8 cellular contexts compared by ENCODE assay signal in the genomic region with DNA sequence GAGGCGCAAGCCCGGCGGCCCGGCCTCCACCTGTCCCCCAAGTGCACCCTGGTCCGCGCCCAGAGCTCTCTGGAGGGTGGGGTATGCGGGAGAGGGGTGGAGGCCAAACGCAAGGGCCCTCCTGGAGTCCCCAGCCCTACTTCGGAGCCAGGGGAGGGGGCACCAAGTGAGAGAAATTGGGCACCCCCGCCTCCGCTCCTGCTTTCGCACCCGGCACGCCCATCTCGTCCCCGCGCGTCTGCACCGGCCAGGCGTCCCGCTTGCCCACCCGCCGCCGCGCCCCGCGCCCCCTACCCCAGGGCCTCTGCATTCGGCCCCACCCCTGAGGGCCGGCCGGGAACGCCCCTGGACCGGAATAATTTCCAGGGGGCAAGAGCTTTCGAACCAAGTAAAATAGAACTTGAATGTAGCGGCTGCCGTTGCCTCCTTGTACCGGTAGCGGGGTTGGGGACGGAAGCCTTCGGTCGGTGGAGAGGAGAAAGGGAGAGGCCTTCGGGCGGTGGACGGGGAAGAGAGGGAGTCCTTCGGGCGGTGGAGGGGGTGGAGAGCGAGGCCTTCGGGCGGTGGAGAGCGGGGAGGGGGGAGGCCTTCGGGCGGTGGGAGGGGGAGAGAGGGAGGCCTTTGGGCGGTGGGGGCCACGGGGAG. TPM values are rescaled to one million over a fixed set of nuclear protein-coding genes. Genes with fewer than 3 reads are reported as not detected.
DNase-seq lines count a peak whose midpoint lies in the region; ATAC-seq and TF ChIP-seq lines count a peak whose summit lies in the region.

No MANE protein-coding gene starts in this region.

- peak overlapping the region; percentile 86 for H3K4me2 ChIP-seq in GM23248 (ENCODE audit: unreplicated experiment)

- CTCF ChIA-PET in CD4-positive, alpha-beta T cell (lab: Charles Lee) = no interaction called here

- peak overlapping the region; percentile 97 for H3K4me3 Mint-ChIP-seq in CD4-positive, alpha-beta T cell

- peak in 1 of 10 experiments; percentile 14 for DNase-seq in CD4-positive, alpha-beta T cell
- DNase-seq in GM23248 = peak; percentile 70
- DNase-seq in NOMO-1 (lab: John Stamatoyannopoulos, UW; ENCODE audit: unreplicated experiment in 2 of 2) = peak; percentile 64 to 65
- no peak for DNase-seq in spleen
- DNase-seq in LoVo (ENCODE audit: low spot score) = no peak

- peak overlapping the region; percentile 91 for H3K27ac Mint-ChIP-seq in CD4-positive, alpha-beta T cell

- peaks cover 7% of the 10 kb centered on the region; the same call in 1 of the 2 replicates for H3K79me2 ChIP-seq in GM23248 (ENCODE audit: insufficient read depth)

- H3K4me1 Mint-ChIP-seq in CD4-positive, alpha-beta T cell (ENCODE audit: low read depth) = peaks cover 13% of the 10 kb centered on the region

- H3K27me3 Mint-ChIP-seq in CD4-positive, alpha-beta T cell = peaks cover 25% of the 10 kb centered on the region

- H3K4me1 ChIP-seq in GM23248 (ENCODE audit: insufficient read depth) (no peaks in the 10 kb centered on the region), iPS-18a (ENCODE audit: control insufficient read depth, low read depth, low read length) (peaks cover 6% of the 10 kb centered on the region), spleen (peaks cover 30 to 83% (median 61%) of the 10 kb centered on the region in 6 donors)

- peaks cover 15% of the 10 kb centered on the region for H3K27me3 ChIP-seq in CD4-positive, alpha-beta T cell (ENCODE audit: control insufficient read depth, insufficient read depth, low read length)
- H3K27me3 ChIP-seq in GM23248 (replicated peaks; ENCODE audit: insufficient read depth) = 0 out of 2 replicates have a peak, but pooled peaks cover 3% of the 10 kb centered on the region
- no peaks in the 10 kb centered on the region for H3K27me3 ChIP-seq in iPS-18a (ENCODE audit: control insufficient read depth, insufficient read depth, low read length)
- H3K27me3 ChIP-seq in spleen (replicated peaks in 1 of 7) = peaks cover 0 to 50% (median 45%) of the 10 kb centered on the region in 7 donors

- H3K36me3 ChIP-seq in GM23248 (ENCODE audit: low read depth) (no peaks in the 10 kb centered on the region), iPS-18a (ENCODE audit: control insufficient read depth, low read depth, low read length) (peaks cover 4% of the 10 kb centered on the region), spleen (peaks cover 0 to 38% (median 8%) of the 10 kb centered on the region in 6 donors)

- H3K27ac ChIP-seq in CD4-positive, alpha-beta T cell (ENCODE audit: low read depth, low read length) = no peak overlapping the region
- H3K27ac ChIP-seq in GM23248 = peak overlapping the region; percentile 82
- peak overlapping the region; percentile 78 for H3K27ac ChIP-seq in angular gyrus (ENCODE audit: low read depth, low read length)
- no peak overlapping the region for H3K27ac ChIP-seq in iPS-18a (ENCODE audit: low read length)
- H3K27ac ChIP-seq in spleen = peak overlapping the region; percentile 80 to 93 (median 88)

- no peak for ATAC-seq in CD4-positive, alpha-beta T cell (ENCODE audit: poor library complexity)
- ATAC-seq in GM18511 (IDR thresholded peaks at IDR 0.05; ENCODE audit: unreplicated experiment) = no peak

- in situ Hi-C loops in GM23248 (cut with MboI) = no loop called here

- H3K9me3 ChIP-seq in CD4-positive, alpha-beta T cell (ENCODE audit: control insufficient read depth, low read length) = no peaks in the 10 kb centered on the region
- no peaks in the 10 kb centered on the region for H3K9me3 ChIP-seq in GM23248 (ENCODE audit: low read depth)
- no peaks in the 10 kb centered on the region for H3K9me3 ChIP-seq in iPS-18a (ENCODE audit: control insufficient read depth, low read depth, low read length)
- no peaks in the 10 kb centered on the region for H3K9me3 ChIP-seq in spleen

- H3F3A ChIP-seq in GM23248 (ENCODE audit: insufficient read depth) = no peaks in the 10 kb centered on the region

- H3K4me3 ChIP-seq in GM23248 (peak overlapping the region; percentile 84), iPS-18a (ENCODE audit: low read length) (peak overlapping the region; percentile 90), spleen (peak overlapping the region; percentile 57 to 90 (median 82))

- POLR2A ChIA-PET in CD4-positive, alpha-beta T cell (lab: Charles Lee) = interaction anchor here (1.3 to 1.7 kb wide), 3 partner anchors 38 to 54 kb away, joined by 3 to 5 read pairs (median 4); partner anchors contain the start of gene TRAF2

- peaks cover 8% of the 10 kb centered on the region for H3K36me3 Mint-ChIP-seq in CD4-positive, alpha-beta T cell (ENCODE audit: low read depth)

- TF ChIP-seq CTCF in CD4-positive, alpha-beta T cell (IDR thresholded peaks at IDR 0.05) = no peak
- no peak for TF ChIP-seq CTCF in spleen (IDR thresholded peaks at IDR 0.05 in 8 of 11, conservative IDR thresholded peaks at IDR 0.05 in 3 of 11)

- H2AFZ ChIP-seq in GM23248 = 0 out of 2 replicates have a peak overlapping the region, but pooled peaks have one; percentile 29

- no peak for TF ChIP-seq POLR2A in spleen (IDR thresholded peaks at IDR 0.05)

- H4K20me1 ChIP-seq in GM23248 (ENCODE audit: insufficient read depth) = no peaks in the 10 kb centered on the region

- no peaks in the 10 kb centered on the region for H3K9me3 Mint-ChIP-seq in CD4-positive, alpha-beta T cell

- intact Hi-C loops in CD4-positive, alpha-beta T cell (cut with DNase I, micrococcal nuclease) = loop anchor here (1.0 to 10.0 kb wide), 7 partner anchors 18 to 96 kb away; partner anchors contain the start of genes FBXW5 (in 2 of the 2), RABL6 (in 2 of the 2), TRAF2 (in 2 of the 2) and C8G (in 1 of the 2)
- intact Hi-C loops in spleen (cut with DNase I; ENCODE audit: low total_unique reads) = loop anchor here (10.0 kb wide), 1 partner anchor 96 kb away; the partner anchor contains the start of genes C8G and FBXW5

- WGBS in GM23248 (ENCODE audit: low coverage in 1 of 2, low lambda C conversion rate in 2 of 2, missing lambda C conversion rate in 2 of 2), 2 experiments = 1 to 2% methylated on average over 29 to 52 of the region's 53 CpGs
- 1 to 5% (median 2%) methylated on average over 13 to 49 of the region's 53 CpGs for WGBS in spleen, 5 donors

- no peaks in the 10 kb centered on the region for H3K9me2 ChIP-seq in GM23248 (ENCODE audit: insufficient read depth)

- H3K9ac ChIP-seq in GM23248 = peak overlapping the region; percentile 83
- H3K9ac ChIP-seq in iPS-18a (ENCODE audit: low read length) = peak overlapping the region; percentile 74

RNA-seq across cellular contexts. Expression of gene PHPT1, which starts 0.7 kb away (rescaled TPM):
- 10 to 100 TPM; 13.6 to 17.8 TPM for total RNA-seq in CD4-positive, alpha-beta T cell
- 71.1 and 84.6 TPM in 2 replicates for total RNA-seq in GM23248 (2014; rRNA removed; shearing (Covaris generic))
- polyA plus RNA-seq in GM23248 (2016; fragmentation: Nextera tagmentation; extraction: Ambion mirVana) = 295 and 302 TPM in 2 replicates
- 10 to 100 TPM; 32.3 to 71.0 (median 63.3) TPM for total RNA-seq in spleen
- polyA plus RNA-seq in spleen = 100 to 1,000 TPM in 2 of 3 donors, 10 to 100 TPM in 1; 95.9 to 117 (median 106) TPM

RNA-seq across cellular contexts. Expression of gene MAMDC4, which starts 3.6 kb away (rescaled TPM):
- 1 to 10 TPM; 2.2 to 3.4 TPM for total RNA-seq in CD4-positive, alpha-beta T cell
- total RNA-seq in GM23248 (2014; rRNA removed; shearing (Covaris generic)) = 1.1 and 2.3 TPM in 2 replicates
- 0.35 and 0.43 TPM in 2 replicates for polyA plus RNA-seq in GM23248 (2016; fragmentation: Nextera tagmentation; extraction: Ambion mirVana)
- 10 to 100 TPM in 5 of 7 donors, 1 to 10 TPM in 2; 5.4 to 20.8 (median 11.3) TPM for total RNA-seq in spleen
- 10 to 100 TPM in 2 of 3 donors, 1 to 10 TPM in 1; 4.9 to 32.0 (median 12.7) TPM for polyA plus RNA-seq in spleen

RNA-seq across cellular contexts. Expression of gene AJM1, which starts 6.2 kb away (rescaled TPM):
- total RNA-seq in CD4-positive, alpha-beta T cell = 1 to 10 TPM; 1.1 to 1.2 TPM
- 0.89 and 1.4 TPM in 2 replicates for total RNA-seq in GM23248 (2014; rRNA removed; shearing (Covaris generic))
- polyA plus RNA-seq in GM23248 (2016; fragmentation: Nextera tagmentation; extraction: Ambion mirVana) (1.1 and 1.4 TPM in 2 replicates), spleen (1 to 10 TPM in 2 of 3 donors, under 1 TPM in 1; 0.91 to 3.9 (median 1.0) TPM)
- 10 to 100 TPM in 1 of 7 donors, 1 to 10 TPM in 6; 3.3 to 13.1 (median 6.3) TPM for total RNA-seq in spleen

RNA-seq across cellular contexts. Expression of gene EDF1, which starts 17.6 kb away (rescaled TPM):
- 100 to 1,000 TPM; 215 to 220 TPM for total RNA-seq in CD4-positive, alpha-beta T cell
- total RNA-seq in GM23248 (2014; rRNA removed; shearing (Covaris generic)) = 299 and 305 TPM in 2 replicates
- polyA plus RNA-seq in GM23248 (2016; fragmentation: Nextera tagmentation; extraction: Ambion mirVana) (567 and 586 TPM in 2 replicates), spleen (100 to 1,000 TPM; 347 to 462 (median 441) TPM)
- 100 to 1,000 TPM; 184 to 241 (median 225) TPM for total RNA-seq in spleen

RNA-seq across cellular contexts. Expression of gene TRAF2, which starts 37.8 kb away (rescaled TPM):
- total RNA-seq in CD4-positive, alpha-beta T cell = 10 to 100 TPM; 10.6 to 11.6 TPM
- 8.1 and 11.5 TPM in 2 replicates for total RNA-seq in GM23248 (2014; rRNA removed; shearing (Covaris generic))
- polyA plus RNA-seq in GM23248 (2016; fragmentation: Nextera tagmentation; extraction: Ambion mirVana) = 14.3 and 15.0 TPM in 2 replicates
- total RNA-seq in spleen = 10 to 100 TPM; 14.9 to 49.7 (median 29.6) TPM
- polyA plus RNA-seq in spleen = 10 to 100 TPM; 13.6 to 23.1 (median 19.6) TPM

Comparison
In these comparisons a context has a peak if more than half of its experiments do, and no peak if none do; other contexts are left out.
1. DNase-seq: peak in GM23248 (single experiment) and NOMO-1 (2 of 2); none in spleen (single experiment) and LoVo (single experiment).
2. H3K27ac ChIP-seq: peak in GM23248 (single experiment), angular gyrus (single experiment) and spleen (8 of 8); none in CD4-positive, alpha-beta T cell (single experiment) and iPS-18a (single experiment).
3. Peak in every context shown above with its lines, with median percentiles within 50 percentile points of each other: H3K4me3 ChIP-seq.